2 cellular contexts compared by ENCODE assay signal in the genomic region with DNA sequence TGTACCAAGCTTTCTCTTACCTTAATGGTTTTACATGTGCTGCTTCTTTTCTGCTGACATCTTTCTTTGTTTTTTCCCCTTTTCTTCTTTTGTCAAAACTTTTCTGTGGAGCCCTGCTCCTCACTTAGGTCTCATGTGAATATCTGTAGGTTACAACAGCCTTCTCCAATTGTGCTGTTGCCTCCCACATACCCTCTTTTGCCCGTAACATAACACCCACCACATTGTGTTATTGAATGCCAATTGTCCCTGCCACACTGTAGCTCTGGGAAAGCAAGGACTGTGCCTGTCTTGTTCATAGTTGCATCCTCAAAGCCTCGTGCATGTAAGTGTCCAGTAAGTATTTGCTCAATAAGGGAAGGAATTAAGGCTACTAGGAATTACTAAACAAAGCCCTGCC.
TF ChIP-seq lines count a peak whose summit lies in the region.

No MANE protein-coding gene starts in this region.

TF ChIP-seq in IMR-90, 13 proteins besides CTCF, POLR2A, EP300 and RAD21:
- TF ChIP-seq RCOR1 (IDR thresholded peaks at IDR 0.05; ENCODE audit: insufficient replicate concordance, low read length) (no peak), MAZ (IDR thresholded peaks at IDR 0.05; ENCODE audit: borderline replicate concordance, low read depth, low read length) (no peak), MAFK (IDR thresholded peaks at IDR 0.05; ENCODE audit: low read depth, low read length) (no peak), FOS (IDR thresholded peaks at IDR 0.05; ENCODE audit: low read depth, low read length) (no peak), RFX5 (IDR thresholded peaks at IDR 0.05; ENCODE audit: low read depth, low read length) (no peak), NFE2L2 (IDR thresholded peaks at IDR 0.05; ENCODE audit: low read depth, low read length) (no peak), SMC3 (IDR thresholded peaks at IDR 0.05; ENCODE audit: low read depth, low read length) (no peak), CHD1 (IDR thresholded peaks at IDR 0.05; ENCODE audit: low read depth, low read length) (no peak), MXI1 (IDR thresholded peaks at IDR 0.05; ENCODE audit: borderline replicate concordance, low read depth, low read length) (no peak), BHLHE40 (IDR thresholded peaks at IDR 0.05; ENCODE audit: low read depth, low read length) (no peak), CEBPB (IDR thresholded peaks at IDR 0.05; ENCODE audit: low read depth, low read length) (no peak)
- TF ChIP-seq, protein P1, sequence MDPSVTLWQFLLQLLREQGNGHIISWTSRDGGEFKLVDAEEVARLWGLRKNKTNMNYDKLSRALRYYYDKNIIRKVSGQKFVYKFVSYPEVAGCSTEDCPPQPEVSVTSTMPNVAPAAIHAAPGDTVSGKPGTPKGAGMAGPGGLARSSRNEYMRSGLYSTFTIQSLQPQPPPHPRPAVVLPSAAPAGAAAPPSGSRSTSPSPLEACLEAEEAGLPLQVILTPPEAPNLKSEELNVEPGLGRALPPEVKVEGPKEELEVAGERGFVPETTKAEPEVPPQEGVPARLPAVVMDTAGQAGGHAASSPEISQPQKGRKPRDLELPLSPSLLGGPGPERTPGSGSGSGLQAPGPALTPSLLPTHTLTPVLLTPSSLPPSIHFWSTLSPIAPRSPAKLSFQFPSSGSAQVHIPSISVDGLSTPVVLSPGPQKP (IDR thresholded peaks at IDR 0.05; ENCODE audit: borderline replicate concordance, low read depth, low read length), result no peak
- TF ChIP-seq, protein P2, sequence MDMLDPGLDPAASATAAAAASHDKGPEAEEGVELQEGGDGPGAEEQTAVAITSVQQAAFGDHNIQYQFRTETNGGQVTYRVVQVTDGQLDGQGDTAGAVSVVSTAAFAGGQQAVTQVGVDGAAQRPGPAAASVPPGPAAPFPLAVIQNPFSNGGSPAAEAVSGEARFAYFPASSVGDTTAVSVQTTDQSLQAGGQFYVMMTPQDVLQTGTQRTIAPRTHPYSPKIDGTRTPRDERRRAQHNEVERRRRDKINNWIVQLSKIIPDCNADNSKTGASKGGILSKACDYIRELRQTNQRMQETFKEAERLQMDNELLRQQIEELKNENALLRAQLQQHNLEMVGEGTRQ (IDR thresholded peaks at IDR 0.05; ENCODE audit: low read depth, low read length), result no peak

TF ChIP-seq in H1, 55 proteins besides CTCF, POLR2A, EP300 and RAD21:
- TF ChIP-seq RFX5 (IDR thresholded peaks at IDR 0.05; ENCODE audit: borderline replicate concordance, low read depth, low read length), result no peak
- no peak for TF ChIP-seq SAP30 (IDR thresholded peaks at IDR 0.05; ENCODE audit: insufficient read depth, insufficient replicate concordance, low read length)
- no peak for TF ChIP-seq TAF7 (optimal IDR thresholded peaks at IDR 0.05; ENCODE audit: borderline replicate concordance, low read depth, low read length)
- no peak for TF ChIP-seq RNF2 (IDR thresholded peaks at IDR 0.05; ENCODE audit: borderline replicate concordance, low read depth, low read length, missing control alignments, poor library complexity, severe bottlenecking)
- TF ChIP-seq BRCA1 (IDR thresholded peaks at IDR 0.05; ENCODE audit: low read depth, low read length), result no peak
- TF ChIP-seq, protein P3, sequence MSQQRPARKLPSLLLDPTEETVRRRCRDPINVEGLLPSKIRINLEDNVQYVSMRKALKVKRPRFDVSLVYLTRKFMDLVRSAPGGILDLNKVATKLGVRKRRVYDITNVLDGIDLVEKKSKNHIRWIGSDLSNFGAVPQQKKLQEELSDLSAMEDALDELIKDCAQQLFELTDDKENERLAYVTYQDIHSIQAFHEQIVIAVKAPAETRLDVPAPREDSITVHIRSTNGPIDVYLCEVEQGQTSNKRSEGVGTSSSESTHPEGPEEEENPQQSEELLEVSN (IDR thresholded peaks at IDR 0.05), result no peak
- no peak for TF ChIP-seq EZH2 (IDR thresholded peaks at IDR 0.05; ENCODE audit: low read depth, low read length, severe bottlenecking)
- TF ChIP-seq HDAC2 (IDR thresholded peaks at IDR 0.05; ENCODE audit: borderline replicate concordance in 1 of 2, low read depth in 2 of 2, low read length in 2 of 2), result no peak
- no peak for TF ChIP-seq ZNF274 (IDR thresholded peaks at IDR 0.05; ENCODE audit: borderline replicate concordance, extremely low read depth, low read length)
- TF ChIP-seq, protein P4, sequence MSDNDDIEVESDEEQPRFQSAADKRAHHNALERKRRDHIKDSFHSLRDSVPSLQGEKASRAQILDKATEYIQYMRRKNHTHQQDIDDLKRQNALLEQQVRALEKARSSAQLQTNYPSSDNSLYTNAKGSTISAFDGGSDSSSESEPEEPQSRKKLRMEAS (IDR thresholded peaks at IDR 0.05), result no peak
- no peak for TF ChIP-seq KDM5A (IDR thresholded peaks at IDR 0.05; ENCODE audit: low read length)
- no peak for TF ChIP-seq RBBP5 (IDR thresholded peaks at IDR 0.05; ENCODE audit: borderline replicate concordance, low read depth, low read length)
- no peak for TF ChIP-seq HDAC6 (IDR thresholded peaks at IDR 0.05; ENCODE audit: low read depth, low read length)
- TF ChIP-seq CREB1 (IDR thresholded peaks at IDR 0.05), result no peak
